11 cellular contexts compared by ENCODE assay signal in the genomic region with DNA sequence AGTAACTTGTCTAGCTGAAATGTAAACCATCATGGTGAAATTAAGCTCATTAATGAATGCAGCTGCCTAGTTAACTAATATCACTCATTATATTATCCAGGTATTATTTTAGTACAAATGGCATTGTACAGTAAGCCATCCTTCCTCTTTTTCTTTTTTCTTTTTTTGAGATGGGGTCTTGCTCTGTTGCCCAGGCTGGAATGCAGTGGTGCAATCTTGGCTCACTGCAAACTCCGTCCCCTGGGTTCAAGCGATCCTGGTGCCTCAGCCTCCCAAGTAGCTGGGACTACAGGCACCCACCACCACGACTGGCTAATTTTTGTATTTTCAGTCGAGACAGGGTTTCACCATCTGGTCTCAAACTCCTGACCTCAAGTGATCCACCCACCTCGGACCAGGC. TPM values are rescaled to one million over a fixed set of nuclear protein-coding genes. Genes with fewer than 3 reads are reported as not detected.
"Had no signal": no experiment of that assay in that cellular context is flagged by ENCODE, and none has a peak within 500 bp of the region (broad histone marks: within the 10 kb centered on the region; RNA-seq: fewer than 3 reads in every experiment).

No MANE protein-coding gene starts in this region.

RNA-seq across cellular contexts. Expression of gene NCR3, which starts 2.1 kb away (rescaled TPM):
- total RNA-seq: aorta, body of pancreas, dermis microvascular lymphatic vessel endothelial cell, esophagus squamous epithelium, glomerular endothelial cell, progenitor cell of endocrine pancreas, renal cortical epithelial cell, skeletal muscle tissue, transverse colon, urinary bladder had no signal

RNA-seq across cellular contexts. Expression of gene LST1, which starts 4.6 kb away (rescaled TPM):
- total RNA-seq: progenitor cell of endocrine pancreas, renal cortical epithelial cell had no signal

RNA-seq across cellular contexts. Expression of gene TNF, which starts 15.3 kb away (rescaled TPM):
- total RNA-seq: dermis microvascular lymphatic vessel endothelial cell, progenitor cell of endocrine pancreas, skeletal muscle tissue, urinary bladder had no signal

RNA-seq across cellular contexts. Expression of gene LTA, which starts 18.6 kb away (rescaled TPM):
- total RNA-seq: aorta, body of pancreas, dermis microvascular lymphatic vessel endothelial cell, esophagus squamous epithelium, lower lobe of right lung, progenitor cell of endocrine pancreas, renal cortical epithelial cell, skeletal muscle tissue, transverse colon, urinary bladder had no signal
